4 cellular contexts compared by ENCODE assay signal in the genomic region with DNA sequence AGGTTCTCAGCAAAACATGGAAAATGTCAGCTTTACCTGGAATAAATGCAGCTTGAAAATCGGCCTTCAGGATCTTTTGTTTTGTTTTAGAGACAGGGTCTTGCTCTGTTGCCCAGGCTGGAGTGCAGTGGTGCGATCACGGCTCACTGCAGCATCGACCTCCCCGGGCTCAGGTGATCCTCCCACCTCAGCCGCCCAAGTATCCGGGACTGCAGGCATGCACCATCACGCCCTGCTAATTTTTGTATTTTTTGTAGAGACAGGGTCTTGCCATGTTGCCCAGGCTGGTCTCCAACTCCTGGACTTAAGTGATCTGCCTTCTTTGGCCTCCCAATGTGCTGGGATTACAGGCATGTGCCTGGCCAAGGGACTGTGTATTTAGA. TPM values are rescaled to one million over a fixed set of nuclear protein-coding genes. Genes with fewer than 3 reads are reported as not detected.
"Had no signal": no experiment of that assay in that cellular context is flagged by ENCODE, and none has a peak within 500 bp of the region (broad histone marks: within the 10 kb centered on the region; RNA-seq: fewer than 3 reads in every experiment).

No MANE protein-coding gene starts in this region.

RNA-seq across cellular contexts. Expression of gene DACT2, which starts 7.5 kb away (rescaled TPM):
- total RNA-seq: natural killer cell, pulmonary artery endothelial cell, spleen had no signal
- polyA plus RNA-seq: naive thymus-derived CD4-positive, alpha-beta T cell had no signal
